In genomic region chr10:31051703-31052102, GRCh38 we compare ENCODE assay signal across 18 cellular contexts. TPM values are rescaled to one million over a fixed set of nuclear protein-coding genes. Genes with fewer than 3 reads are reported as not detected.
DNase-seq lines count a peak whose midpoint lies in the region; TF ChIP-seq lines count a peak whose summit lies in the region.
"Had no signal": no experiment of that assay in that cellular context is flagged by ENCODE, and none has a peak within 500 bp of the region (broad histone marks: within the 10 kb centered on the region; RNA-seq: fewer than 3 reads in every experiment).

No MANE protein-coding gene starts in this region.

- no peaks in the 10 kb centered on the region for H3K27me3 ChIP-seq in mammary epithelial cell (ENCODE audit: insufficient read depth, low read length)
- H3K27me3 ChIP-seq: sigmoid colon, testis had no signal

- BruUV-seq in mammary epithelial cell (replicated peaks; lab: Mats Ljungman, UMichigan), result no TSS peak

- H3K79me2 ChIP-seq in mammary epithelial cell (ENCODE audit: insufficient read depth, low read length), result no peaks in the 10 kb centered on the region

- H3K27ac ChIP-seq in mammary epithelial cell (ENCODE audit: insufficient read depth, low read depth, low read length), result no peak overlapping the region
- H3K27ac ChIP-seq: sigmoid colon, testis had no signal

- no peak overlapping the region for H3K4me3 ChIP-seq in mammary epithelial cell (replicated peaks in 1 of 3; ENCODE audit: insufficient read depth in 1 of 3, low read depth in 2 of 3, low read length in 3 of 3)
- H3K4me3 ChIP-seq: sigmoid colon, testis had no signal

- WGBS in mammary epithelial cell (ENCODE audit: low coverage, missing lambda C conversion rate), result 66% methylated on average over 4 of the region's 4 CpGs

- peak overlapping the region; percentile 4 for H3K4me2 ChIP-seq in mammary epithelial cell (ENCODE audit: insufficient read depth, low read depth, low read length)

- H2AFZ ChIP-seq in mammary epithelial cell (ENCODE audit: low read depth, low read length), result peak overlapping the region; percentile 23

- peak; percentile 78 for DNase-seq in Caki2 (ENCODE audit: low read depth)
- peak; percentile 59 for DNase-seq in HT1080 (ENCODE audit: low read depth)
- no peak for DNase-seq in mammary epithelial cell
- peak; percentile 79 for DNase-seq in iris pigment epithelial cell (ENCODE audit: low read depth)
- DNase-seq in cerebellum (ENCODE audit: low spot score), result no peak
- DNase-seq in GM20000 (ENCODE audit: low spot score), result no peak
- DNase-seq in iPS-NIHi11 (ENCODE audit: low spot score), result no peak
- DNase-seq in DMS 273 (lab: John Stamatoyannopoulos, UW; ENCODE audit: unreplicated experiment), result no peak
- DNase-seq: activated CD4-positive, alpha-beta T cell treated with anti-CD3 and anti-CD28 coated beads for 4 hours; CD4-positive, alpha-beta T cell; central memory CD4-positive, alpha-beta T cell; DND-41; NCI-H1417 treated with DMSO at 0.1 percent for 48 hours; NCI-H2171; OCI-M1; sigmoid colon; T1000; testis had no signal

- no peak overlapping the region for H3K9ac ChIP-seq in mammary epithelial cell (ENCODE audit: insufficient read depth, low read length)

- intact Hi-C loops in mammary epithelial cell (cut with micrococcal nuclease), result no loop called here

- no peaks in the 10 kb centered on the region for H3K4me1 ChIP-seq in mammary epithelial cell (ENCODE audit: insufficient read depth, low read length)
- H3K4me1 ChIP-seq: sigmoid colon, testis had no signal

- H3K36me3 ChIP-seq in mammary epithelial cell (ENCODE audit: insufficient read depth, low read length), result no peaks in the 10 kb centered on the region
- H3K36me3 ChIP-seq: sigmoid colon had no signal

- no peaks in the 10 kb centered on the region for H4K20me1 ChIP-seq in mammary epithelial cell (ENCODE audit: insufficient read depth, low read length)

- TF ChIP-seq CTCF in mammary epithelial cell (conservative IDR thresholded peaks at IDR 0.05 in 1 of 2, IDR thresholded peaks at IDR 0.05 in 1 of 2; ENCODE audit: extremely low read depth in 1 of 2, insufficient read depth in 1 of 2, low read depth in 1 of 2, low read length in 2 of 2) (no peak), GM20000 (IDR thresholded peaks at IDR 0.05; ENCODE audit: extremely low read depth, missing control alignments) (no peak)

- in situ Hi-C loops in Caki2 (cut with HindIII; ENCODE audit: low pct_unique_long_range_greater_than_20kb, low sequenced_read_pairs) (no loop called here), mammary epithelial cell (cut with MboI; ENCODE audit: low sequenced_read_pairs in 2 of 2) (no loop called here)

- dilution Hi-C loops in mammary epithelial cell (cut with HindIII; ENCODE audit: low sequenced_read_pairs), result no loop called here

- H3K9me3 ChIP-seq in mammary epithelial cell (replicated peaks; ENCODE audit: insufficient read depth, low read length), result peaks cover 8% of the 10 kb centered on the region
- H3K9me3 ChIP-seq: testis had no signal

- CTCF ChIA-PET in mammary epithelial cell (lab: Charles Lee; ENCODE audit: low non-redundant PET), result no interaction called here

RNA-seq across cellular contexts. Expression of gene ZNF438, which starts 20.0 kb away (rescaled TPM):
- total RNA-seq in Caki2 (2014; rRNA removed; shearing (Covaris generic); ENCODE audit: low replicate concordance), result 2.1 and 2.6 TPM in 2 replicates
- 1.7 and 3.1 TPM in 2 replicates for total RNA-seq in HT1080 (2014; rRNA removed; shearing (Covaris generic))
- polyA plus RNA-seq in HT1080 (2015; cell fraction: cytosol; rRNA removed), result 2.0 and 2.9 TPM in 2 replicates
- polyA plus RNA-seq in HT1080 (2015; cell fraction: nucleus; rRNA removed), result 2.4 and 2.5 TPM in 2 replicates
- total RNA-seq in mammary epithelial cell (1 to 10 TPM; 1.2 to 3.2 TPM), cerebellum (3.8 TPM)
- 1.7 TPM for polyA plus RNA-seq in mammary epithelial cell
- polyA minus RNA-seq in mammary epithelial cell, result 0.67 TPM

Comparison
In these comparisons a context has a peak if more than half of its experiments do, and no peak if none do; other contexts are left out.
1. DNase-seq: peak in Caki2 (single experiment), HT1080 (single experiment) and iris pigment epithelial cell (single experiment); none in mammary epithelial cell (single experiment), cerebellum (single experiment), GM20000 (single experiment), iPS-NIHi11 (single experiment) and DMS 273 (single experiment).